In the genomic region with DNA sequence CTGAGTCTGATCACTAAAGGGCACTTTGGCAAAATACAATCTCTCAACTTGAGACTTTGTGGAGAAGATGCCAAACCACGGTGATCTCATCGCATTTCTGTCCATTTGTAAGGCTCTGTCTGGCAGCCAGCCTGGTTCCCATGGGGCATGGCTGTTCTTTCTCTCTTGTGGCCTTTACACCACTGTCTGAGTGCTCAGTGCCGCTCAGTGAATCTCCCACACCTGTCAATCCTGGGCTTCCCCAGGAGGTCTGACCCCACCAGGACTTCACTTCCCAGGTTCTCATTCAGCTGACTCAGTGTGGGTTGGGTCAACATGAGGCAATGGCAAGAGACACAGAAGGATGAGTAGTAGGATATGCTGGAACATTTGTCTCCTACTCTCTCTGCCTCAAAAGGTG, we compare ENCODE assay signal across 12 cellular contexts.
A peak's percentile ranks its signal among the peaks of the same experiment; 100 is the strongest.
DNase-seq lines count a peak whose midpoint lies in the region; ATAC-seq, FAIRE-seq and TF ChIP-seq lines count a peak whose summit lies in the region.
"Had no signal": no experiment of that assay in that cellular context is flagged by ENCODE, and none has a peak within 500 bp of the region (broad histone marks: within the 10 kb centered on the region; RNA-seq: fewer than 3 reads in every experiment).

No MANE protein-coding gene starts in this region.

- TF ChIP-seq CTCF in BJ (IDR thresholded peaks at IDR 0.05; ENCODE audit: insufficient read depth, low read depth, low read length) (no peak), K562 (IDR thresholded peaks at IDR 0.05 in 2 of 3, conservative IDR thresholded peaks at IDR 0.05 in 1 of 3; ENCODE audit: insufficient read depth in 2 of 3, low read depth in 1 of 3, low read length in 3 of 3) (no peak), OCI-LY7 (conservative IDR thresholded peaks at IDR 0.05; ENCODE audit: low read length) (no peak)

- no peaks in the 10 kb centered on the region for H3K9me1 ChIP-seq in K562 (ENCODE audit: control insufficient read depth, insufficient read depth, low read length)

- POLR2A ChIA-PET in BJ (lab: Charles Lee) (no interaction called here), K562 (lab: Yijun Ruan, JAX) (no interaction called here), OCI-LY7 (lab: Charles Lee) (interaction anchor here (0.6 to 1.1 kb wide), 4 partner anchors 12 to 71 kb away, joined by 3 to 5 read pairs (median 3); no protein-coding TSS in a partner anchor)

- H3K4me2 ChIP-seq in K562 (ENCODE audit: insufficient read depth, low read length) (no peak overlapping the region), OCI-LY7 (ENCODE audit: low read length) (no peak overlapping the region)

- H3K4me3 ChIP-seq in BJ (ENCODE audit: low read depth, low read length) = no peak overlapping the region
- no peak overlapping the region for H3K4me3 ChIP-seq in K562
- H3K4me3 ChIP-seq in OCI-LY7 (ENCODE audit: low read depth, low read length, poor library complexity, severe bottlenecking) = no peak overlapping the region
- H3K4me3 ChIP-seq: SK-N-MC, upper lobe of left lung had no signal

- no peak for TF ChIP-seq RAD21 in K562 (CRISPR knock-in tag; conservative IDR thresholded peaks at IDR 0.05 in 1 of 2, IDR thresholded peaks at IDR 0.05 in 1 of 2)

- H3K27me3 ChIP-seq in BJ (ENCODE audit: control insufficient read depth, insufficient read depth, low read length) = no peaks in the 10 kb centered on the region; the same call in 1 of the 2 replicates
- H3K27me3 ChIP-seq in K562 (ENCODE audit: control insufficient read depth in 2 of 2, insufficient read depth in 2 of 2, low read length in 2 of 2) = no peaks in the 10 kb centered on the region
- H3K27me3 ChIP-seq: upper lobe of left lung had no signal

- H3K4me1 ChIP-seq in K562 (replicated peaks in 1 of 2; ENCODE audit: control insufficient read depth in 2 of 2, insufficient read depth in 2 of 2, low read length in 2 of 2) = no peaks in the 10 kb centered on the region; a peak in 1 of 5 replicates
- peaks cover 20% of the 10 kb centered on the region for H3K4me1 ChIP-seq in OCI-LY7 (ENCODE audit: insufficient read depth, low read length, poor library complexity, severe bottlenecking)
- H3K4me1 ChIP-seq: upper lobe of left lung had no signal

- no peak for TF ChIP-seq EP300 in K562 (IDR thresholded peaks at IDR 0.05; ENCODE audit: low read length)

- no peaks in the 10 kb centered on the region for H4K20me1 ChIP-seq in K562 (replicated peaks; ENCODE audit: control insufficient read depth, insufficient read depth, low read length)
- no peaks in the 10 kb centered on the region for H4K20me1 ChIP-seq in OCI-LY7 (ENCODE audit: insufficient read depth, low read length)

- no peak for TF ChIP-seq POLR2A in K562 (conservative IDR thresholded peaks at IDR 0.05)

- CTCF ChIA-PET in BJ (lab: Yijun Ruan, JAX) = interaction anchor here (0.6 kb wide), 1 partner anchor 412 kb away, joined by 3 read pairs; no protein-coding TSS in a partner anchor
- CTCF ChIA-PET in K562 (lab: Yijun Ruan, JAX; ENCODE audit: low intra/inter-chr PET ratio) = no interaction called here
- CTCF ChIA-PET in OCI-LY7 (lab: Charles Lee; ENCODE audit: unreplicated experiment) = no interaction called here

- H3K79me2 ChIP-seq in K562 (ENCODE audit: control insufficient read depth, insufficient read depth, low read length) (no peaks in the 10 kb centered on the region), OCI-LY7 (ENCODE audit: insufficient read depth, low read depth, low read length) (no peaks in the 10 kb centered on the region)

- no peaks in the 10 kb centered on the region for H3K9me3 ChIP-seq in K562 (replicated peaks; ENCODE audit: control insufficient read depth, insufficient read depth, low read depth, low read length)
- no peaks in the 10 kb centered on the region for H3K9me3 ChIP-seq in OCI-LY7 (ENCODE audit: low read length)
- H3K9me3 ChIP-seq: upper lobe of left lung had no signal

- WGBS in K562 (ENCODE audit: insufficient coverage, low coverage, missing lambda C conversion rate) = 28% methylated on average over 3 of the region's 3 CpGs

- BruUV-seq in K562 (replicated peaks; lab: Mats Ljungman, UMichigan) (no TSS peak), OCI-LY7 (replicated peaks; lab: Mats Ljungman, UMichigan) (no TSS peak)

- H3K36me3 ChIP-seq in BJ (ENCODE audit: control insufficient read depth, insufficient read depth, low read length) = no peaks in the 10 kb centered on the region
- H3K36me3 ChIP-seq in K562 (ENCODE audit: control insufficient read depth, insufficient read depth, low read length) = no peaks in the 10 kb centered on the region
- H3K36me3 ChIP-seq in OCI-LY7 (ENCODE audit: insufficient read depth, low read length) = no peaks in the 10 kb centered on the region
- H3K36me3 ChIP-seq: upper lobe of left lung had no signal

- DNase-seq in BJ (ENCODE audit: low read depth) (peak; percentile 73), K562 (ENCODE audit: extremely low read depth in 1 of 4, low spot score in 3 of 4) (no peak), myocyte (ENCODE audit: low read depth) (peak; percentile 98), NCI-H146 treated with DMSO at 0.1 percent for 48 hours (lab: John Stamatoyannopoulos, UW; ENCODE audit: unreplicated experiment) (no peak), OCI-LY7 (ENCODE audit: low spot score) (no peak), NCI-H1417 treated with DMSO at 0.1 percent for 48 hours (lab: John Stamatoyannopoulos, UW) (no peak), GM19240 (ENCODE audit: insufficient read length, low spot score) (no peak)
- DNase-seq: NCI-H146, upper lobe of left lung had no signal

- no peaks in the 10 kb centered on the region for H3K9me2 ChIP-seq in OCI-LY7 (ENCODE audit: insufficient read depth, low read length)

- intact Hi-C loops in K562 (cut with micrococcal nuclease) = no loop called here
- intact Hi-C loops in OCI-LY7 (cut with micrococcal nuclease; ENCODE audit: unreplicated experiment) = loop anchor here (5.0 kb wide), 1 partner anchor 97 kb away; a partner anchor contains a TSS

- H3K27ac ChIP-seq in K562 (ENCODE audit: extremely low read depth, low read depth, low read length) (no peak overlapping the region), OCI-LY7 (ENCODE audit: low read depth, low read length, poor library complexity, severe bottlenecking) (no peak overlapping the region)
- H3K27ac ChIP-seq: SK-N-MC, upper lobe of left lung had no signal

- no peak for FAIRE-seq in K562 (lab: Jason Lieb, UNC)
- FAIRE-seq: G401.6 had no signal

- ATAC-seq in HG03442 (IDR thresholded peaks at IDR 0.05; ENCODE audit: unreplicated experiment) (peak; percentile 46), K562 (peak; percentile 36; the same call in 2 of the 3 replicates)

- H3K9ac ChIP-seq in K562 (ENCODE audit: insufficient read depth in 1 of 2, low read depth in 2 of 2, low read length in 2 of 2) = no peak overlapping the region

- in situ Hi-C loops in K562 (cut with MboI) = no loop called here

- no peak overlapping the region for H2AFZ ChIP-seq in K562 (ENCODE audit: low read depth, low read length)
- H2AFZ ChIP-seq in OCI-LY7 (ENCODE audit: low read length) = no peak overlapping the region

TF ChIP-seq in K562, 482 proteins besides CTCF, POLR2A, EP300 and RAD21:
- TF ChIP-seq POLR2H (tag; IDR thresholded peaks at IDR 0.05; ENCODE audit: low read depth) (no peak), TCFL5 (CRISPR knock-in tag; conservative IDR thresholded peaks at IDR 0.05) (no peak), FOXJ3 (CRISPR knock-in tag; IDR thresholded peaks at IDR 0.05) (no peak), C11orf30 (IDR thresholded peaks at IDR 0.05; ENCODE audit: low read depth) (0 out of 2 replicates have a peak, but pooled peaks have one; percentile 9)

Comparison
In these comparisons a context has a peak if more than half of its experiments do, and no peak if none do; other contexts are left out.
1. DNase-seq: peak in BJ (single experiment) and myocyte (single experiment); none in K562 (0 of 4), NCI-H146 treated with DMSO at 0.1 percent for 48 hours (single experiment), OCI-LY7 (single experiment), NCI-H1417 treated with DMSO at 0.1 percent for 48 hours (single experiment) and GM19240 (single experiment).